Comparison of ENCODE assay signal across 34 cellular contexts in the genomic region with DNA sequence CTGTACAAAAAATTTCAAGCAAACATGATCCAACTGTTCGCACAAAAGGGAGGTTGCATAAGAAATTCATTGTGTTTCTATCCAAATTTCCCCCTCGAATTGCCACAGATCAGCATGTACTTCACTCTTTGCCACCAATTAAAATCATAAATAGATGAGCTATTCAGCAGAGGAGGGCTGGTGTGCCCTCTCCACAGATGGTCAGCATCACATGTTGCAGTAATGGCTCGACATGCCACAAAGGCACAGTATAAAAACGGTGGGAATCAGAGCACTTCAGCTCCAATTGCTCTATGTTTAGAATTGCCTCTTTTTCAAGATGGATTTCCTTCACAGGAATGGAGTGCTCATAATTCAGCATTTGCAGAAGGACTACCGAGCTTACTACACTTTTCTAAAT. TPM values are rescaled to one million over a fixed set of nuclear protein-coding genes. Genes with fewer than 3 reads are reported as not detected.
"Had no signal": no experiment of that assay in that cellular context is flagged by ENCODE, and none has a peak within 500 bp of the region (broad histone marks: within the 10 kb centered on the region; RNA-seq: fewer than 3 reads in every experiment).

TSS of gene G6PC2 (plus strand) at position 279 of the 400 bp plus-strand sequence. CDS start at position 320, 41 bp downstream.

- FAIRE-seq: kidney had no signal

- H3K36me3 ChIP-seq: colonic mucosa, gastroesophageal sphincter, heart left ventricle, prostate gland, sigmoid colon, stomach, thyroid gland, vagina had no signal

- H3K4me3 Mint-ChIP-seq: dendritic cell treated with granulocyte-macrophage colony-stimulating factor and Interleukin-4, amounts not matched to agents 40 ng/mL and 50 ng/mL, for 4 days; memory B cell; naive B cell; natural killer cell treated with Interleukin-12 subunit alpha and Interleukin-12 subunit beta and Interleukin-15 and Interleukin-18, amount 100 ng/mL, for 72 hours; neural crest cell; stimulated activated effector memory CD8-positive, alpha-beta T cell treated with anti-CD3 and anti-CD28 coated beads, Interleukin-12 subunit alpha, Interleukin-12 subunit beta, amount 100 ng/mL, for 72 hours had no signal

- H3K4me1 ChIP-seq: colonic mucosa, gastroesophageal sphincter, heart left ventricle, prostate gland, sigmoid colon, stomach, thyroid gland, vagina had no signal

- H2AFZ ChIP-seq: hepatocyte had no signal

- H3K9me3 ChIP-seq: colonic mucosa, gastroesophageal sphincter, heart left ventricle, prostate gland, sigmoid colon, stomach, thyroid gland, vagina had no signal

- H3K27ac Mint-ChIP-seq: dendritic cell treated with granulocyte-macrophage colony-stimulating factor and Interleukin-4, amounts not matched to agents 40 ng/mL and 50 ng/mL, for 4 days; memory B cell; naive B cell; natural killer cell treated with Interleukin-12 subunit alpha and Interleukin-12 subunit beta and Interleukin-15 and Interleukin-18, amount 100 ng/mL, for 72 hours; stimulated activated effector memory CD8-positive, alpha-beta T cell treated with anti-CD3 and anti-CD28 coated beads, Interleukin-12 subunit alpha, Interleukin-12 subunit beta, amount 100 ng/mL, for 72 hours had no signal

- H3K4me3 ChIP-seq: colonic mucosa, gastroesophageal sphincter, heart left ventricle, hepatocyte, lung, prostate gland, sigmoid colon, stomach, thyroid gland, vagina had no signal

- H3K79me2 ChIP-seq: hepatocyte had no signal

- H3K36me3 Mint-ChIP-seq: memory B cell; naive B cell; natural killer cell treated with Interleukin-12 subunit alpha and Interleukin-12 subunit beta and Interleukin-15 and Interleukin-18, amount 100 ng/mL, for 72 hours; stimulated activated effector memory CD8-positive, alpha-beta T cell treated with anti-CD3 and anti-CD28 coated beads, Interleukin-12 subunit alpha, Interleukin-12 subunit beta, amount 100 ng/mL, for 72 hours had no signal

- H3K27me3 Mint-ChIP-seq: dendritic cell treated with granulocyte-macrophage colony-stimulating factor and Interleukin-4, amounts not matched to agents 40 ng/mL and 50 ng/mL, for 4 days had no signal

- H3K4me1 Mint-ChIP-seq: memory B cell; naive B cell; neural crest cell; stimulated activated effector memory CD8-positive, alpha-beta T cell treated with anti-CD3 and anti-CD28 coated beads, Interleukin-12 subunit alpha, Interleukin-12 subunit beta, amount 100 ng/mL, for 72 hours had no signal

- H3K27ac ChIP-seq: colonic mucosa, epithelial cell of prostate, gastroesophageal sphincter, heart left ventricle, hepatocyte, prostate gland, sigmoid colon, stomach, thyroid gland, vagina had no signal

- ATAC-seq: esophagus mucosa; gastroesophageal sphincter; heart left ventricle; left lobe of liver; right cardiac atrium; stimulated activated effector memory CD8-positive, alpha-beta T cell treated with anti-CD3 and anti-CD28 coated beads, Interleukin-12 subunit alpha, Interleukin-12 subunit beta, amount 100 ng/mL, for 72 hours had no signal

- H3K27me3 ChIP-seq: colonic mucosa, gastroesophageal sphincter, hepatocyte, sigmoid colon, stomach, thyroid gland, vagina had no signal

- H3K4me2 ChIP-seq: hepatocyte had no signal

- DNase-seq: colonic mucosa; effector CD8-positive, alpha-beta T cell; foreskin fibroblast; heart left ventricle; kidney; naive B cell; right cardiac atrium; sigmoid colon; stimulated activated CD4-positive, alpha-beta T cell treated with anti-CD3 and anti-CD28 coated beads, Interleukin-2, amount 100 ng/mL, for 24 hours; stimulated activated CD4-positive, alpha-beta T cell treated with anti-CD3 and anti-CD28 coated beads, Interleukin-4, amount 100 ng/mL, for 24 hours; stimulated activated naive CD4-positive, alpha-beta T cell treated with Interleukin-2 at 50 U/mL for 16 hours; stomach; thyroid gland; trophoblast cell had no signal

- H3K9me3 Mint-ChIP-seq: dendritic cell treated with granulocyte-macrophage colony-stimulating factor and Interleukin-4, amounts not matched to agents 40 ng/mL and 50 ng/mL, for 4 days; memory B cell; naive B cell; natural killer cell treated with Interleukin-12 subunit alpha and Interleukin-12 subunit beta and Interleukin-15 and Interleukin-18, amount 100 ng/mL, for 72 hours; neural crest cell; stimulated activated effector memory CD8-positive, alpha-beta T cell treated with anti-CD3 and anti-CD28 coated beads, Interleukin-12 subunit alpha, Interleukin-12 subunit beta, amount 100 ng/mL, for 72 hours had no signal

RNA-seq across cellular contexts. Expression of gene G6PC2, which starts in this region (rescaled TPM):
- total RNA-seq: esophagus mucosa; hepatocyte; kidney; left lobe of liver; liver; mononuclear cell; natural killer cell treated with Interleukin-12 subunit alpha and Interleukin-12 subunit beta and Interleukin-15 and Interleukin-18, amount 100 ng/mL, for 72 hours; neural crest cell; osteoblast; prostate gland; renal cortical epithelial cell; right cardiac atrium; sigmoid colon; subcutaneous adipose tissue; temporal lobe; ureter; vagina had no signal
- polyA plus RNA-seq: heart left ventricle, hepatocyte, liver, right cardiac atrium, stomach had no signal
